1 cellular context compared by ENCODE assay signal in genomic region chr9:128771745-128772519, GRCh38.
TF ChIP-seq lines count a peak whose summit lies in the region.

TSS of gene ZER1 (minus strand) at chr9:128771927. CDS start at chr9:128755565, 16,362 bp downstream.

TF ChIP-seq in HepG2, 621 proteins besides CTCF, POLR2A, EP300 and RAD21 (continues in another document):
- TF ChIP-seq ARID3A (IDR thresholded peaks at IDR 0.05; ENCODE audit: low read depth, low read length) (no peak), NCOA1 (CRISPR knock-in tag; IDR thresholded peaks at IDR 0.05) (peak; percentile 96), RERE (CRISPR knock-in tag; IDR thresholded peaks at IDR 0.05; ENCODE audit: low read depth) (peak; percentile 31; the same call in 1 of the 2 replicates), ZNF224 (CRISPR knock-in tag; IDR thresholded peaks at IDR 0.05) (0 out of 2 replicates have a peak, but pooled peaks have one; percentile 63), ZNF430 (CRISPR knock-in tag; IDR thresholded peaks at IDR 0.05) (peak; percentile 83), ELF1 (CRISPR knock-in tag; IDR thresholded peaks at IDR 0.05) (peak; percentile 77), SALL2 (CRISPR knock-in tag; IDR thresholded peaks at IDR 0.05) (peak; percentile 78; the same call in 1 of the 2 replicates), YEATS2 (CRISPR knock-in tag; IDR thresholded peaks at IDR 0.05; ENCODE audit: borderline replicate concordance) (peak; percentile 95), IRX3 (CRISPR knock-in tag; IDR thresholded peaks at IDR 0.05; ENCODE audit: borderline replicate concordance, low read depth) (0 out of 2 replicates have a peak, but pooled peaks have one; percentile 42), FOSL1 (CRISPR knock-in tag; IDR thresholded peaks at IDR 0.05; ENCODE audit: borderline replicate concordance) (no peak), ZNF446 (CRISPR knock-in tag; IDR thresholded peaks at IDR 0.05) (peak; percentile 67; the same call in 1 of the 2 replicates), MED1 (CRISPR knock-in tag; IDR thresholded peaks at IDR 0.05) (peak; percentile 70), SAFB2 (CRISPR knock-in tag; IDR thresholded peaks at IDR 0.05; ENCODE audit: borderline replicate concordance, low read depth) (peak; percentile 72; the same call in 1 of the 2 replicates), ZNF781 (CRISPR knock-in tag; IDR thresholded peaks at IDR 0.05; ENCODE audit: borderline replicate concordance, not compliant biosample characterization) (peak; percentile 4), BHLHE40 (IDR thresholded peaks at IDR 0.05; ENCODE audit: low read length) (peak; percentile 86), PCBP2 (optimal IDR thresholded peaks at IDR 0.05; ENCODE audit: low read depth, low read length, poor library complexity, severe bottlenecking) (no peak), ZNF567 (CRISPR knock-in tag; IDR thresholded peaks at IDR 0.05; ENCODE audit: borderline replicate concordance) (peak; percentile 86; the same call in 1 of the 2 replicates), FOXC1 (CRISPR knock-in tag; IDR thresholded peaks at IDR 0.05; ENCODE audit: borderline replicate concordance) (peak; percentile 81; the same call in 1 of the 2 replicates), ZFP1 (CRISPR knock-in tag; IDR thresholded peaks at IDR 0.05) (0 out of 2 replicates have a peak, but pooled peaks have one; percentile 87), TCF7 (IDR thresholded peaks at IDR 0.05; ENCODE audit: low read depth) (no peak), IRF2 (CRISPR knock-in tag; IDR thresholded peaks at IDR 0.05) (peak; percentile 89), ZNF598 (CRISPR knock-in tag; IDR thresholded peaks at IDR 0.05; ENCODE audit: borderline replicate concordance) (peak; percentile 97; the same call in 1 of the 2 replicates), FOXP1 (IDR thresholded peaks at IDR 0.05) (no peak), FOXP1 (CRISPR knock-in tag; IDR thresholded peaks at IDR 0.05) (peak; percentile 35), EED (CRISPR knock-in tag; IDR thresholded peaks at IDR 0.05) (no peak; the same call in 1 of the 2 replicates), KAT8 (CRISPR knock-in tag; IDR thresholded peaks at IDR 0.05) (peak; percentile 98), ZBTB34 (CRISPR knock-in tag; IDR thresholded peaks at IDR 0.05) (0 out of 2 replicates have a peak, but pooled peaks have one; percentile 71), CENPT (CRISPR knock-in tag; IDR thresholded peaks at IDR 0.05; ENCODE audit: low read depth) (peak; percentile 41; the same call in 1 of the 2 replicates), MYNN (CRISPR knock-in tag; IDR thresholded peaks at IDR 0.05; ENCODE audit: low read depth) (no peak), ZFY (CRISPR knock-in tag; IDR thresholded peaks at IDR 0.05) (peak; percentile 79), SRF (IDR thresholded peaks at IDR 0.05; ENCODE audit: low read depth, low read length) (peak; percentile 72), PRDM15 (CRISPR knock-in tag; IDR thresholded peaks at IDR 0.05) (0 out of 2 replicates have a peak, but pooled peaks have one; percentile 18), ZNF431 (CRISPR knock-in tag; IDR thresholded peaks at IDR 0.05; ENCODE audit: borderline replicate concordance, low read depth) (peak; percentile 84; the same call in 1 of the 2 replicates), MIER3 (CRISPR knock-in tag; IDR thresholded peaks at IDR 0.05; ENCODE audit: borderline replicate concordance) (0 out of 2 replicates have a peak, but pooled peaks have one; percentile 41), REST (IDR thresholded peaks at IDR 0.05; ENCODE audit: borderline replicate concordance in 1 of 2, low read depth in 1 of 2, low read length in 2 of 2) (0 out of 4 replicates have a peak, but pooled peaks of 1 of the 2 experiments have one; percentile 27)
- TF ChIP-seq, protein P1, sequence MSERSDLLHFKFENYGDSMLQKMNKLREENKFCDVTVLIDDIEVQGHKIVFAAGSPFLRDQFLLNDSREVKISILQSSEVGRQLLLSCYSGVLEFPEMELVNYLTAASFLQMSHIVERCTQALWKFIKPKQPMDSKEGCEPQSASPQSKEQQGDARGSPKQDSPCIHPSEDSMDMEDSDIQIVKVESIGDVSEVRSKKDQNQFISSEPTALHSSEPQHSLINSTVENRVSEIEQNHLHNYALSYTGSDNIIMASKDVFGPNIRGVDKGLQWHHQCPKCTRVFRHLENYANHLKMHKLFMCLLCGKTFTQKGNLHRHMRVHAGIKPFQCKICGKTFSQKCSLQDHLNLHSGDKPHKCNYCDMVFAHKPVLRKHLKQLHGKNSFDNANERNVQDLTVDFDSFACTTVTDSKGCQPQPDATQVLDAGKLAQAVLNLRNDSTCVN (CRISPR knock-in tag; IDR thresholded peaks at IDR 0.05; ENCODE audit: borderline replicate concordance), result peak; percentile 65; the same call in 1 of the 2 replicates
- TF ChIP-seq, protein P2, sequence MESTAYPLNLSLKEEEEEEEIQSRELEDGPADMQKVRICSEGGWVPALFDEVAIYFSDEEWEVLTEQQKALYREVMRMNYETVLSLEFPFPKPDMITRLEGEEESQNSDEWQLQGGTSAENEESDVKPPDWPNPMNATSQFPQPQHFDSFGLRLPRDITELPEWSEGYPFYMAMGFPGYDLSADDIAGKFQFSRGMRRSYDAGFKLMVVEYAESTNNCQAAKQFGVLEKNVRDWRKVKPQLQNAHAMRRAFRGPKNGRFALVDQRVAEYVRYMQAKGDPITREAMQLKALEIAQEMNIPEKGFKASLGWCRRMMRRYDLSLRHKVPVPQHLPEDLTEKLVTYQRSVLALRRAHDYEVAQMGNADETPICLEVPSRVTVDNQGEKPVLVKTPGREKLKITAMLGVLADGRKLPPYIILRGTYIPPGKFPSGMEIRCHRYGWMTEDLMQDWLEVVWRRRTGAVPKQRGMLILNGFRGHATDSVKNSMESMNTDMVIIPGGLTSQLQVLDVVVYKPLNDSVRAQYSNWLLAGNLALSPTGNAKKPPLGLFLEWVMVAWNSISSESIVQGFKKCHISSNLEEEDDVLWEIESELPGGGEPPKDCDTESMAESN (CRISPR knock-in tag; conservative IDR thresholded peaks at IDR 0.05), result peak; percentile 92
- TF ChIP-seq, protein P3, sequence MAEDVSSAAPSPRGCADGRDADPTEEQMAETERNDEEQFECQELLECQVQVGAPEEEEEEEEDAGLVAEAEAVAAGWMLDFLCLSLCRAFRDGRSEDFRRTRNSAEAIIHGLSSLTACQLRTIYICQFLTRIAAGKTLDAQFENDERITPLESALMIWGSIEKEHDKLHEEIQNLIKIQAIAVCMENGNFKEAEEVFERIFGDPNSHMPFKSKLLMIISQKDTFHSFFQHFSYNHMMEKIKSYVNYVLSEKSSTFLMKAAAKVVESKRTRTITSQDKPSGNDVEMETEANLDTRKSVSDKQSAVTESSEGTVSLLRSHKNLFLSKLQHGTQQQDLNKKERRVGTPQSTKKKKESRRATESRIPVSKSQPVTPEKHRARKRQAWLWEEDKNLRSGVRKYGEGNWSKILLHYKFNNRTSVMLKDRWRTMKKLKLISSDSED (CRISPR knock-in tag; IDR thresholded peaks at IDR 0.05), result peak; percentile 85; the same call in 1 of the 2 replicates
